In the genomic region with DNA sequence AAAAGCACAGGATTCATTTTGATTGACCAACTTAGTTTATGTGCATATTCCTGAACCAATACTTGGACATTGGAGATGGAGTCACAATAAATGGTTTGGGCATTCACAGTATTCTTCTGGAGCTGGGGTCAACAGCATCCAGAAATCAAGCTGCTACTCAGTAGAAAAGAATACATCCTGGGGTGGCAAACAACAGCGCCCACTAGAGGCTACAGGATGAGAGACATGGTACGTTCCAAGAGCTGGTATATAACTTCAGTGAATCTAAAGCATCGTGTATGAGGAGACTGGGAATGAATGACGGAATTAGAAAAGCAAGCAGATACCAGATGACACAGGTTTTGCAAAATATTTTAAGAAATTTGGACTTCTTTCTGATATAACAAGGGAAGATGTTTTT, we compare ENCODE assay signal across 8 cellular contexts.
DNase-seq lines count a peak whose midpoint lies in the region; FAIRE-seq and TF ChIP-seq lines count a peak whose summit lies in the region.

No MANE protein-coding gene starts in this region.

- DNase-seq in G401 (ENCODE audit: low spot score) (peak; percentile 19), HEK293T (ENCODE audit: extremely low spot score) (peak; percentile 48), RKO (ENCODE audit: low spot score) (peak; percentile 29), iPS DF 4.7 (ENCODE audit: extremely low read depth, low spot score) (peak; percentile 36), NCI-H446 treated with DMSO at 0.1 percent for 48 hours (lab: John Stamatoyannopoulos, UW) (no peak), T-helper 9 cell (no peak), GM12892 (ENCODE audit: insufficient read length) (no peak)
- no peak for DNase-seq in activated CD4-positive, alpha-beta memory T cell treated with anti-CD3 and anti-CD28 coated beads, Interleukin-2, amount 10 ng/mL, durations not matched to agents 7 days and 5 days

- no peak overlapping the region for H3K27ac Mint-ChIP-seq in activated CD4-positive, alpha-beta memory T cell treated with anti-CD3 and anti-CD28 coated beads, Interleukin-2, amount 10 ng/mL, durations not matched to agents 7 days and 5 days

- FAIRE-seq in GM12892 (lab: Jason Lieb, UNC) = no peak

- no peaks in the 10 kb centered on the region for H3K4me1 Mint-ChIP-seq in activated CD4-positive, alpha-beta memory T cell treated with anti-CD3 and anti-CD28 coated beads, Interleukin-2, amount 10 ng/mL, durations not matched to agents 7 days and 5 days

- no peaks in the 10 kb centered on the region for H3K27me3 Mint-ChIP-seq in activated CD4-positive, alpha-beta memory T cell treated with anti-CD3 and anti-CD28 coated beads, Interleukin-2, amount 10 ng/mL, durations not matched to agents 7 days and 5 days

- CTCF ChIA-PET in HEK293T (lab: Yijun Ruan, JAX) = interaction anchor here (0.5 to 2.2 kb wide), 11 partner anchors 8 to 533 kb away, joined by 3 to 7 read pairs (median 3); no protein-coding TSS in a partner anchor
- CTCF ChIA-PET in activated CD4-positive, alpha-beta memory T cell treated with anti-CD3 and anti-CD28 coated beads, Interleukin-2, amount 10 ng/mL, durations not matched to agents 7 days and 5 days (lab: Charles Lee) = no interaction called here

- TF ChIP-seq POLR2A in GM12892 (IDR thresholded peaks at IDR 0.05; ENCODE audit: low read depth, low read length) = no peak

- in situ Hi-C loops in G401 (cut with HindIII; ENCODE audit: low sequenced_read_pairs) = no loop called here

- H3K9me3 Mint-ChIP-seq in activated CD4-positive, alpha-beta memory T cell treated with anti-CD3 and anti-CD28 coated beads, Interleukin-2, amount 10 ng/mL, durations not matched to agents 7 days and 5 days = no peaks in the 10 kb centered on the region

- POLR2A ChIA-PET in HEK293T (lab: Yijun Ruan, JAX) = no interaction called here
- POLR2A ChIA-PET in activated CD4-positive, alpha-beta memory T cell treated with anti-CD3 and anti-CD28 coated beads, Interleukin-2, amount 10 ng/mL, durations not matched to agents 7 days and 5 days (lab: Charles Lee) = no interaction called here

- H3K4me3 Mint-ChIP-seq in activated CD4-positive, alpha-beta memory T cell treated with anti-CD3 and anti-CD28 coated beads, Interleukin-2, amount 10 ng/mL, durations not matched to agents 7 days and 5 days = no peak overlapping the region

- H3K36me3 Mint-ChIP-seq in activated CD4-positive, alpha-beta memory T cell treated with anti-CD3 and anti-CD28 coated beads, Interleukin-2, amount 10 ng/mL, durations not matched to agents 7 days and 5 days (ENCODE audit: low read depth) = no peaks in the 10 kb centered on the region

TF ChIP-seq in HEK293T, 16 proteins besides CTCF, POLR2A, EP300 and RAD21:
- TF ChIP-seq, protein P1, sequence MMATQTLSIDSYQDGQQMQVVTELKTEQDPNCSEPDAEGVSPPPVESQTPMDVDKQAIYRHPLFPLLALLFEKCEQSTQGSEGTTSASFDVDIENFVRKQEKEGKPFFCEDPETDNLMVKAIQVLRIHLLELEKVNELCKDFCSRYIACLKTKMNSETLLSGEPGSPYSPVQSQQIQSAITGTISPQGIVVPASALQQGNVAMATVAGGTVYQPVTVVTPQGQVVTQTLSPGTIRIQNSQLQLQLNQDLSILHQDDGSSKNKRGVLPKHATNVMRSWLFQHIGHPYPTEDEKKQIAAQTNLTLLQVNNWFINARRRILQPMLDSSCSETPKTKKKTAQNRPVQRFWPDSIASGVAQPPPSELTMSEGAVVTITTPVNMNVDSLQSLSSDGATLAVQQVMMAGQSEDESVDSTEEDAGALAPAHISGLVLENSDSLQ (IDR thresholded peaks at IDR 0.05) = peak; percentile 64
- TF ChIP-seq BHLHE40 (IDR thresholded peaks at IDR 0.05; ENCODE audit: borderline replicate concordance) = no peak

Comparison
In these comparisons a context has a peak if more than half of its experiments do, and no peak if none do; other contexts are left out.
1. DNase-seq: peak in G401 (single experiment), HEK293T (single experiment), RKO (single experiment) and iPS DF 4.7 (single experiment); none in NCI-H446 treated with DMSO at 0.1 percent for 48 hours (single experiment), T-helper 9 cell (single experiment), activated CD4-positive, alpha-beta memory T cell treated with anti-CD3 and anti-CD28 coated beads, Interleukin-2, amount 10 ng/mL, durations not matched to agents 7 days and 5 days (single experiment) and GM12892 (single experiment).